24 cellular contexts compared by ENCODE assay signal in genomic region chr12:19726122-19726521, GRCh38.
"Had no signal": no experiment of that assay in that cellular context is flagged by ENCODE, and none has a peak within 500 bp of the region (broad histone marks: within the 10 kb centered on the region; RNA-seq: fewer than 3 reads in every experiment).

No MANE protein-coding gene starts in this region.

- H3K4me1 ChIP-seq: esophagus squamous epithelium, heart right ventricle, left ventricle myocardium inferior, lower lobe of right lung, parathyroid adenoma, right lobe of liver, suprapubic skin, transverse colon, vagina had no signal

- DNase-seq: cortex of kidney; effector memory CD8-positive, alpha-beta T cell; erythroblast; esophagus squamous epithelium; foreskin melanocyte; glutamatergic neuron; heart right ventricle; hippocampal formation; left colon; left ventricle myocardium inferior; lower lobe of right lung; natural killer cell; stimulated activated CD4-positive, alpha-beta T cell treated with anti-CD3 and anti-CD28 coated beads, Interleukin-2, amount 100 ng/mL, for 24 hours; stimulated activated CD4-positive, alpha-beta T cell treated with anti-CD3 and anti-CD28 coated beads, Interleukin-4, amount 100 ng/mL, for 4 hours; stimulated activated naive CD4-positive, alpha-beta T cell; stimulated activated naive CD8-positive, alpha-beta T cell treated with anti-CD3 and anti-CD28 coated beads, Interleukin-15, amount 100 ng/mL, for 72 hours; transverse colon had no signal

- H3K9me3 Mint-ChIP-seq: natural killer cell had no signal

- H3K4me3 Mint-ChIP-seq: effector memory CD8-positive, alpha-beta T cell; natural killer cell; stimulated activated naive CD8-positive, alpha-beta T cell treated with anti-CD3 and anti-CD28 coated beads, Interleukin-15, amount 100 ng/mL, for 72 hours had no signal

- H3K36me3 Mint-ChIP-seq: natural killer cell had no signal

- H3K36me3 ChIP-seq: esophagus squamous epithelium, heart right ventricle, left ventricle myocardium inferior, lower lobe of right lung, neutrophil, right lobe of liver, suprapubic skin, transverse colon, vagina had no signal

- H2AFZ ChIP-seq: parathyroid adenoma had no signal

- ATAC-seq: effector memory CD8-positive, alpha-beta T cell; left colon; lower lobe of right lung; natural killer cell; right lobe of liver; stimulated activated naive CD8-positive, alpha-beta T cell treated with anti-CD3 and anti-CD28 coated beads, Interleukin-15, amount 100 ng/mL, for 72 hours had no signal

- H3K4me2 ChIP-seq: smooth muscle cell had no signal

- H3K27me3 Mint-ChIP-seq: progenitor cell of endocrine pancreas; stimulated activated naive CD8-positive, alpha-beta T cell treated with anti-CD3 and anti-CD28 coated beads, Interleukin-15, amount 100 ng/mL, for 72 hours had no signal

- H3K27ac ChIP-seq: esophagus squamous epithelium, heart right ventricle, left ventricle myocardium inferior, lower lobe of right lung, neutrophil, parathyroid adenoma, right lobe of liver, suprapubic skin, transverse colon, vagina had no signal

- H3K4me1 Mint-ChIP-seq: natural killer cell had no signal

- H3K27me3 ChIP-seq: esophagus squamous epithelium, heart right ventricle, neutrophil, right lobe of liver, suprapubic skin, transverse colon, vagina had no signal

- H3K27ac Mint-ChIP-seq: effector memory CD8-positive, alpha-beta T cell; natural killer cell; progenitor cell of endocrine pancreas; stimulated activated naive CD8-positive, alpha-beta T cell treated with anti-CD3 and anti-CD28 coated beads, Interleukin-15, amount 100 ng/mL, for 72 hours had no signal

- H3K9ac ChIP-seq: parathyroid adenoma had no signal

- H3K9me3 ChIP-seq: lower lobe of right lung, right lobe of liver, suprapubic skin, transverse colon, vagina had no signal

- H3K4me3 ChIP-seq: esophagus squamous epithelium, heart right ventricle, left ventricle myocardium inferior, lower lobe of right lung, right lobe of liver, smooth muscle cell, suprapubic skin, transverse colon, vagina had no signal
